Comparison of ENCODE assay signal across 18 cellular contexts in the genomic region with DNA sequence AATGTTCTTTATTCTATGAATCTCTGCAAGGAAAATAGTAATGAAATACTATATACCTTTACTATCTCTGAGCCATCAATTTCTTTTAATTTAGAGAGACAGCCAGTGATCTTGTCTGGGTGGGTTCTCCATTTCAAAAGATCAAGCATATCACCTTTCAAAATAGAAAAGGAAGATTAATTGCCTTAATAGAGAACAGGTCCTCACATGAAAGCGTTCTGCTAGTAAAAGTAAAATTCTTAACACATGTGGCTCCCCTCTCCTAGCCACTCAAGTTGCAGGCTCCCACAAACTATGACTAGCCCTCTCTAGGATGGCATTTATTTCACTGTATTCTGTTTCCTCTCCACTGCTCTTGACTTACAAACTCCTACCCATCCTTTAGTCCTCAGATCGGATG.
"Had no signal": no experiment of that assay in that cellular context is flagged by ENCODE, and none has a peak within 500 bp of the region (broad histone marks: within the 10 kb centered on the region; RNA-seq: fewer than 3 reads in every experiment).

No MANE protein-coding gene starts in this region.

- H3K4me1 Mint-ChIP-seq: immature natural killer cell, naive B cell had no signal

- FAIRE-seq: endothelial cell of umbilical vein, keratinocyte, small intestine had no signal

- H3K9me3 Mint-ChIP-seq: naive B cell had no signal

- ATAC-seq: foreskin keratinocyte, left ventricle myocardium superior had no signal

- H3K4me3 Mint-ChIP-seq: immature natural killer cell, naive B cell had no signal

- H3K36me3 Mint-ChIP-seq: immature natural killer cell, naive B cell had no signal

- H3K27me3 Mint-ChIP-seq: naive B cell had no signal

- H3K27ac ChIP-seq: colonic mucosa, foreskin keratinocyte, neutrophil, right atrium auricular region, uterus had no signal

- H3K27me3 ChIP-seq: colonic mucosa, foreskin keratinocyte, neutrophil, right atrium auricular region, uterus had no signal

- DNase-seq: colonic mucosa; dermis blood vessel endothelial cell; erythroblast; foreskin keratinocyte; immature natural killer cell; left ventricle myocardium superior; mesenchymal stem cell; naive B cell; stimulated activated CD4-positive, alpha-beta T cell treated with anti-CD3 and anti-CD28 coated beads, Interleukin-12 subunit alpha, Interleukin-12 subunit beta, amount 100 ng/mL, for 4 hours; stimulated activated naive CD4-positive, alpha-beta T cell treated with Interleukin-2 at 50 U/mL for 16 hours; trophoblast cell; uterus had no signal

- H3K4me3 ChIP-seq: colonic mucosa, lung, right atrium auricular region, uterus had no signal

- H3K4me1 ChIP-seq: colonic mucosa, foreskin keratinocyte, uterus had no signal

- H3K36me3 ChIP-seq: colonic mucosa, neutrophil, right atrium auricular region, uterus had no signal

- H3K27ac Mint-ChIP-seq: immature natural killer cell, naive B cell had no signal

- H3K9me3 ChIP-seq: colonic mucosa, neutrophil, right atrium auricular region, uterus had no signal
